Comparison of ENCODE assay signal across 8 cellular contexts in genomic region chr11:102010776-102011500, GRCh38. TPM values are rescaled to one million over a fixed set of nuclear protein-coding genes. Genes with fewer than 3 reads are reported as not detected.
DNase-seq lines count a peak whose midpoint lies in the region; ATAC-seq and TF ChIP-seq lines count a peak whose summit lies in the region.

No MANE protein-coding gene starts in this region.

- no peaks in the 10 kb centered on the region for H3K9me3 ChIP-seq in SJSA1 (replicated peaks)
- no peaks in the 10 kb centered on the region for H3K9me3 ChIP-seq in prostate gland

- TF ChIP-seq CTCF in foreskin keratinocyte (conservative IDR thresholded peaks at IDR 0.05) (no peak), prostate gland (IDR thresholded peaks at IDR 0.05) (no peak)

- ATAC-seq in foreskin keratinocyte = peak; percentile 99
- no peak for ATAC-seq in GM19397 (IDR thresholded peaks at IDR 0.05; ENCODE audit: unreplicated experiment)

- H3K36me3 ChIP-seq in SJSA1 = no peaks in the 10 kb centered on the region
- H3K36me3 ChIP-seq in prostate gland = no peaks in the 10 kb centered on the region

- 25% methylated on average over 12 of the region's 12 CpGs for WGBS in prostate gland

- intact Hi-C loops in prostate gland (cut with DNase I) = no loop called here

- no peak for TF ChIP-seq POLR2A in prostate gland (IDR thresholded peaks at IDR 0.05)

- H3K4me3 ChIP-seq in SJSA1 = no peak overlapping the region
- no peak overlapping the region for H3K4me3 ChIP-seq in prostate gland

- H3K4me1 ChIP-seq in SJSA1 (replicated peaks) (peaks cover 23% of the 10 kb centered on the region), foreskin keratinocyte (peaks cover 31% of the 10 kb centered on the region), prostate gland (replicated peaks) (no peaks in the 10 kb centered on the region)

- H3K27me3 ChIP-seq in SJSA1 (replicated peaks) (no peaks in the 10 kb centered on the region), foreskin keratinocyte (no peaks in the 10 kb centered on the region), prostate gland (replicated peaks; ENCODE audit: insufficient read depth) (no peaks in the 10 kb centered on the region)

- H3K27ac ChIP-seq in SJSA1 (peak overlapping the region; percentile 81), foreskin keratinocyte (no peak overlapping the region), prostate gland (no peak overlapping the region)

- DNase-seq in GM03348 (ENCODE audit: low spot score) (peak; percentile 95), SJSA1 (ENCODE audit: low read depth in 1 of 2, low spot score in 2 of 2) (peak; percentile 70 to 92), foreskin keratinocyte (peak; percentile 83 to 91), prostate gland (ENCODE audit: low spot score) (peak; percentile 27), mesenteric fat pad (ENCODE audit: low spot score) (no peak)
- DNase-seq in NK-92 treated with Interleukin-12 subunit alpha and Interleukin-12 subunit beta, amount 100 ng/mL, for 24 hours (lab: John Stamatoyannopoulos, UW) = no peak
- no peak for DNase-seq in stimulated activated CD4-positive, alpha-beta T cell treated with anti-CD3 and anti-CD28 coated beads, Interleukin-1b, Interleukin-23, amount 100 ng/mL, for 48 hours

RNA-seq across cellular contexts. Expression of gene CFAP300, which starts 36.3 kb away (rescaled TPM):
- total RNA-seq in SJSA1 (2014; rRNA removed; shearing (Covaris generic)) = 2.1 and 4.2 TPM in 2 replicates
- total RNA-seq in foreskin keratinocyte = 3.1 and 3.5 TPM in 2 replicates
- 3.1 and 3.7 TPM in 2 replicates for polyA plus RNA-seq in foreskin keratinocyte
- total RNA-seq in prostate gland = 10 to 100 TPM in 1 of 2 donors, 1 to 10 TPM in 1; 4.0 to 24.0 TPM
- total RNA-seq in mesenteric fat pad = 3.0 TPM

Comparison
In these comparisons a context has a peak if more than half of its experiments do, and no peak if none do; other contexts are left out.
1. DNase-seq: peak in GM03348 (single experiment), SJSA1 (2 of 2), foreskin keratinocyte (2 of 2) and prostate gland (single experiment); none in mesenteric fat pad (single experiment), NK-92 treated with Interleukin-12 subunit alpha and Interleukin-12 subunit beta, amount 100 ng/mL, for 24 hours (single experiment) and stimulated activated CD4-positive, alpha-beta T cell treated with anti-CD3 and anti-CD28 coated beads, Interleukin-1b, Interleukin-23, amount 100 ng/mL, for 48 hours (single experiment).